Comparison of ENCODE assay signal across 28 cellular contexts in genomic region chr19:48401277-48401676, GRCh38. TPM values are rescaled to one million over a fixed set of nuclear protein-coding genes. Genes with fewer than 3 reads are reported as not detected.
A peak's percentile ranks its signal among the peaks of the same experiment; 100 is the strongest.
DNase-seq lines count a peak whose midpoint lies in the region; ATAC-seq, FAIRE-seq and TF ChIP-seq lines count a peak whose summit lies in the region.
"Had no signal": no experiment of that assay in that cellular context is flagged by ENCODE, and none has a peak within 500 bp of the region (broad histone marks: within the 10 kb centered on the region; RNA-seq: fewer than 3 reads in every experiment).

No MANE protein-coding gene starts in this region.

- ATAC-seq in natural killer cell treated with Interleukin-12 subunit alpha and Interleukin-12 subunit beta and Interleukin-15 and Interleukin-18, amount 100 ng/mL, for 72 hours: no peak
- ATAC-seq: HepG2; Right ventricle myocardium inferior; sciatic nerve; stimulated activated naive CD8-positive, alpha-beta T cell treated with anti-CD3 and anti-CD28 coated beads, Interleukin-15, amount 100 ng/mL, for 72 hours had no signal

- H2AK5ac ChIP-seq in H1 (ENCODE audit: low read depth, low read length): peak overlapping the region; percentile 43

- no peak overlapping the region for H2BK15ac ChIP-seq in H1 (ENCODE audit: low read length)

- H3K79me1 ChIP-seq in H1 (ENCODE audit: low read depth, low read length): no peaks in the 10 kb centered on the region; the same call in none of the 2 replicates

- intact Hi-C loops in CD4-positive, alpha-beta memory T cell (cut with micrococcal nuclease): no loop called here
- intact Hi-C loops in activated T-helper 1 cell treated with anti-CD3 and anti-CD28 coated beads, Interleukin-12 subunit alpha, Interleukin-12 subunit beta, Interleukin-2, Interleukin-4 antibody, amounts not matched to agents 30 ng/mL and 10 ng/mL and 1 ng/mL, durations not matched to agents 14 hours and 24 hours and 36 hours (cut with micrococcal nuclease): no loop called here

- peak overlapping the region; percentile 62 for H3K4ac ChIP-seq in H1 (replicated peaks; ENCODE audit: insufficient read length, low read depth, low read length)

- H3K4me3 ChIP-seq in CD4-positive, alpha-beta memory T cell (ENCODE audit: low read length in 2 of 2): no peak overlapping the region
- H3K4me3 ChIP-seq in HEK293 (ENCODE audit: low read depth, low read length) (no peak overlapping the region), H1 (ENCODE audit: extremely low read depth in 1 of 4, insufficient read depth in 2 of 4, low read depth in 3 of 4, low read length in 4 of 4) (peak overlapping the region in 1 of 4 experiments; percentile 32; a peak in 1 of 8 replicates)
- H3K4me3 ChIP-seq: left ventricle myocardium inferior, neural progenitor cell, thyroid gland had no signal

- H3K4me1 Mint-ChIP-seq in CD4-positive, alpha-beta memory T cell: peaks cover 18 to 42% (median 27%) of the 10 kb centered on the region in 4 donors
- H3K4me1 Mint-ChIP-seq in natural killer cell treated with Interleukin-12 subunit alpha and Interleukin-12 subunit beta and Interleukin-15 and Interleukin-18, amount 100 ng/mL, for 72 hours (ENCODE audit: low read depth in 2 of 2): peaks cover 44 to 58% of the 10 kb centered on the region in 2 donors
- peaks cover 31% of the 10 kb centered on the region for H3K4me1 Mint-ChIP-seq in activated T-helper 1 cell treated with anti-CD3 and anti-CD28 coated beads, Interleukin-12 subunit alpha, Interleukin-12 subunit beta, Interleukin-2, Interleukin-4 antibody, amounts not matched to agents 30 ng/mL and 10 ng/mL and 1 ng/mL, durations not matched to agents 14 hours and 24 hours and 36 hours (ENCODE audit: low read depth)

- H3K4me2 ChIP-seq in H1 (ENCODE audit: insufficient read depth in 1 of 2, low read depth in 2 of 2, low read length in 2 of 2): peak overlapping the region; percentile 76 to 100; a peak in 3 of 4 replicates
- H3K4me2 ChIP-seq: neural progenitor cell had no signal

- TF ChIP-seq RAD21 in H1 (IDR thresholded peaks at IDR 0.05 in 1 of 2, conservative IDR thresholded peaks at IDR 0.05 in 1 of 2; ENCODE audit: low read depth in 2 of 2, low read length in 2 of 2): no peak

- H4K5ac ChIP-seq in H1 (ENCODE audit: insufficient read length, low read depth, low read length): peak overlapping the region; percentile 47

- peak overlapping the region in 5 of 7 donors; percentile 2 to 96 (median 38) for H3K27ac Mint-ChIP-seq in CD4-positive, alpha-beta memory T cell
- H3K27ac Mint-ChIP-seq in natural killer cell treated with Interleukin-12 subunit alpha and Interleukin-12 subunit beta and Interleukin-15 and Interleukin-18, amount 100 ng/mL, for 72 hours: peak overlapping the region; percentile 28 to 47
- no peak overlapping the region for H3K27ac Mint-ChIP-seq in activated T-helper 1 cell treated with anti-CD3 and anti-CD28 coated beads, Interleukin-12 subunit alpha, Interleukin-12 subunit beta, Interleukin-2, Interleukin-4 antibody, amounts not matched to agents 30 ng/mL and 10 ng/mL and 1 ng/mL, durations not matched to agents 14 hours and 24 hours and 36 hours
- H3K27ac Mint-ChIP-seq: activated naive CD8-positive, alpha-beta T cell treated with anti-CD3 and anti-CD28 coated beads, Interleukin-2, amount 10 ng/mL, durations not matched to agents 7 days and 5 days; stimulated activated naive CD8-positive, alpha-beta T cell treated with anti-CD3 and anti-CD28 coated beads, Interleukin-15, amount 100 ng/mL, for 72 hours had no signal

- no peak for TF ChIP-seq EP300 in H1 (IDR thresholded peaks at IDR 0.05; ENCODE audit: borderline replicate concordance in 1 of 2, low read depth in 2 of 2, low read length in 2 of 2)

- peak overlapping the region; percentile 93 for H4K91ac ChIP-seq in H1 (replicated peaks; ENCODE audit: insufficient read length, low read length)

- H3K36me3 Mint-ChIP-seq in CD4-positive, alpha-beta memory T cell: peaks cover 0 to 1% of the 10 kb centered on the region in 2 donors
- H3K36me3 Mint-ChIP-seq in natural killer cell treated with Interleukin-12 subunit alpha and Interleukin-12 subunit beta and Interleukin-15 and Interleukin-18, amount 100 ng/mL, for 72 hours: no peaks in the 10 kb centered on the region
- H3K36me3 Mint-ChIP-seq in activated T-helper 1 cell treated with anti-CD3 and anti-CD28 coated beads, Interleukin-12 subunit alpha, Interleukin-12 subunit beta, Interleukin-2, Interleukin-4 antibody, amounts not matched to agents 30 ng/mL and 10 ng/mL and 1 ng/mL, durations not matched to agents 14 hours and 24 hours and 36 hours (ENCODE audit: low read depth): peaks cover 7% of the 10 kb centered on the region

- FAIRE-seq in H1 (lab: Jason Lieb, UNC): no peak
- FAIRE-seq: HepG2 had no signal

- H2AFZ ChIP-seq in H1 (ENCODE audit: low read length): no peak overlapping the region
- H2AFZ ChIP-seq: GM23248, neural progenitor cell had no signal

- H3K27me3 ChIP-seq in CD4-positive, alpha-beta memory T cell (ENCODE audit: insufficient read depth, low read length): peaks cover 4% of the 10 kb centered on the region
- peaks cover 0 to 17% (median 13%) of the 10 kb centered on the region in 4 experiments; a peak in 5 of 7 replicates for H3K27me3 ChIP-seq in H1 (replicated peaks in 1 of 4; ENCODE audit: control insufficient read depth in 3 of 4, extremely low read depth in 1 of 4, insufficient read depth in 3 of 4, low read length in 3 of 4)

- H3K9ac ChIP-seq in H1 (replicated peaks in 1 of 4; ENCODE audit: extremely low read depth in 1 of 4, low read depth in 3 of 4, low read length in 3 of 4): peak overlapping the region in 2 of 4 experiments; percentile 6 to 18; a peak in 3 of 7 replicates
- H3K9ac ChIP-seq: GM23248, neural progenitor cell had no signal

- H3K14ac ChIP-seq in H1 (ENCODE audit: insufficient read length): no peak overlapping the region

- H4K20me1 ChIP-seq in H1 (replicated peaks in 1 of 2; ENCODE audit: control insufficient read depth in 1 of 2, insufficient read depth in 2 of 2, low read length in 2 of 2): no peaks in the 10 kb centered on the region

- H3K27ac ChIP-seq in CD4-positive, alpha-beta memory T cell (ENCODE audit: low read depth, low read length): no peak overlapping the region
- H3K27ac ChIP-seq in HEK293 (ENCODE audit: extremely low read depth, low read depth, low read length) (no peak overlapping the region), H1 (ENCODE audit: low read depth, low read length) (peak overlapping the region; percentile 74)
- H3K27ac ChIP-seq: epithelial cell of prostate, GM23248, left ventricle myocardium inferior, neural progenitor cell, thyroid gland had no signal

- CTCF ChIA-PET in CD4-positive, alpha-beta memory T cell (lab: Charles Lee; ENCODE audit: partially characterized antibody): interaction anchor here (4.9 kb wide), 1 partner anchor 10 kb away, joined by 28 read pairs; the partner anchor contains the start of gene KDELR1
- CTCF ChIA-PET in HEK293 (lab: Yijun Ruan, JAX) (interaction anchor here (0.7 to 7.0 kb wide), 3 partner anchors 11 to 183 kb away, joined by 3 to 69 read pairs (median 3); partner anchors contain the start of gene KDELR1), H1 (lab: Charles Lee; ENCODE audit: partially characterized antibody) (interaction anchor here (1.0 to 2.6 kb wide), 8 partner anchors 11 to 108 kb away, joined by 3 to 11 read pairs (median 4); partner anchors contain the start of genes SYNGR4 and TMEM143)

- no peak overlapping the region for H3K23ac ChIP-seq in H1 (ENCODE audit: insufficient read length)

- WGBS in H1 (ENCODE audit: extremely low coverage in 1 of 2, insufficient coverage in 1 of 2, insufficient read length in 1 of 2, insufficient replicate concordance in 2 of 2, low coverage in 1 of 2, low lambda C conversion rate in 2 of 2, missing lambda C conversion rate in 1 of 2), 2 experiments: 71% methylated on average over 5 of the region's 5 CpGs; no CpG with 5 or more reads in 1 of the 2 experiments

- peak overlapping the region; percentile 93 for H2BK12ac ChIP-seq in H1 (ENCODE audit: low read depth, low read length)

- H3K4me3 Mint-ChIP-seq in CD4-positive, alpha-beta memory T cell: peak overlapping the region in 1 of 8 donors; percentile 32
- no peak overlapping the region for H3K4me3 Mint-ChIP-seq in natural killer cell treated with Interleukin-12 subunit alpha and Interleukin-12 subunit beta and Interleukin-15 and Interleukin-18, amount 100 ng/mL, for 72 hours
- no peak overlapping the region for H3K4me3 Mint-ChIP-seq in activated T-helper 1 cell treated with anti-CD3 and anti-CD28 coated beads, Interleukin-12 subunit alpha, Interleukin-12 subunit beta, Interleukin-2, Interleukin-4 antibody, amounts not matched to agents 30 ng/mL and 10 ng/mL and 1 ng/mL, durations not matched to agents 14 hours and 24 hours and 36 hours
- H3K4me3 Mint-ChIP-seq: activated naive CD8-positive, alpha-beta T cell treated with anti-CD3 and anti-CD28 coated beads, Interleukin-2, amount 10 ng/mL, durations not matched to agents 7 days and 5 days; neural progenitor cell; stimulated activated naive CD8-positive, alpha-beta T cell treated with anti-CD3 and anti-CD28 coated beads, Interleukin-15, amount 100 ng/mL, for 72 hours had no signal

- POLR2A ChIA-PET in CD4-positive, alpha-beta memory T cell (lab: Charles Lee; ENCODE audit: partially characterized antibody): no interaction called here
- POLR2A ChIA-PET in HEK293 (lab: Yijun Ruan, JAX): interaction anchor here (0.7 to 1.9 kb wide), 4 partner anchors 10 to 38 kb away, joined by 3 to 10 read pairs (median 5); partner anchors contain the start of genes KDELR1, SYNGR4 and TMEM143
- POLR2A ChIA-PET in H1 (lab: Charles Lee; ENCODE audit: partially characterized antibody): interaction anchor here (0.6 to 5.4 kb wide), 16 partner anchors 9 to 214 kb away, joined by 3 to 57 read pairs (median 8); partner anchors contain the start of genes FAM83E, GRWD1, KDELR1 and SYNGR4

- peaks cover 20% of the 10 kb centered on the region for H3K23me2 ChIP-seq in H1 (ENCODE audit: low read depth, low read length)

- H3K79me2 ChIP-seq in H1 (ENCODE audit: control insufficient read depth in 1 of 2, insufficient read depth in 2 of 2, low read length in 2 of 2): no peaks in the 10 kb centered on the region

- no peak overlapping the region for H4K8ac ChIP-seq in H1 (ENCODE audit: extremely low read depth, insufficient read depth, low read length)

- H3K27me3 Mint-ChIP-seq in CD4-positive, alpha-beta memory T cell: peaks cover 5 to 6% of the 10 kb centered on the region in 2 donors
- H3K27me3 Mint-ChIP-seq in natural killer cell treated with Interleukin-12 subunit alpha and Interleukin-12 subunit beta and Interleukin-15 and Interleukin-18, amount 100 ng/mL, for 72 hours: peaks cover 15 to 17% of the 10 kb centered on the region in 2 donors
- H3K27me3 Mint-ChIP-seq in activated T-helper 1 cell treated with anti-CD3 and anti-CD28 coated beads, Interleukin-12 subunit alpha, Interleukin-12 subunit beta, Interleukin-2, Interleukin-4 antibody, amounts not matched to agents 30 ng/mL and 10 ng/mL and 1 ng/mL, durations not matched to agents 14 hours and 24 hours and 36 hours (ENCODE audit: insufficient read depth): peaks cover 20% of the 10 kb centered on the region

- H3K4me1 ChIP-seq in CD4-positive, alpha-beta memory T cell (ENCODE audit: insufficient read depth, low read length): peaks cover 18% of the 10 kb centered on the region
- H3K4me1 ChIP-seq in HEK293 (ENCODE audit: control insufficient read depth, insufficient read depth, low read length) (0 out of 2 replicates have a peak, but pooled peaks cover 2% of the 10 kb centered on the region), H1 (replicated peaks in 1 of 4; ENCODE audit: control insufficient read depth in 3 of 4, insufficient read depth in 4 of 4, low read length in 3 of 4) (peaks cover 8 to 27% (median 19%) of the 10 kb centered on the region in 4 experiments)
- H3K4me1 ChIP-seq: thyroid gland had no signal

- H3K18ac ChIP-seq in H1 (ENCODE audit: extremely low read depth, low read length): peak overlapping the region; percentile 71; the same call in 1 of the 2 replicates

- H2BK5ac ChIP-seq in H1 (ENCODE audit: low read depth, low read length): peak overlapping the region; percentile 94

- peaks cover 0 to 2% (median 0%) of the 10 kb centered on the region in 8 donors for H3K9me3 Mint-ChIP-seq in CD4-positive, alpha-beta memory T cell
- peaks cover 4% of the 10 kb centered on the region for H3K9me3 Mint-ChIP-seq in natural killer cell treated with Interleukin-12 subunit alpha and Interleukin-12 subunit beta and Interleukin-15 and Interleukin-18, amount 100 ng/mL, for 72 hours
- H3K9me3 Mint-ChIP-seq in activated T-helper 1 cell treated with anti-CD3 and anti-CD28 coated beads, Interleukin-12 subunit alpha, Interleukin-12 subunit beta, Interleukin-2, Interleukin-4 antibody, amounts not matched to agents 30 ng/mL and 10 ng/mL and 1 ng/mL, durations not matched to agents 14 hours and 24 hours and 36 hours: no peaks in the 10 kb centered on the region
- H3K9me3 Mint-ChIP-seq: activated naive CD8-positive, alpha-beta T cell treated with anti-CD3 and anti-CD28 coated beads, Interleukin-2, amount 10 ng/mL, durations not matched to agents 7 days and 5 days had no signal

- H2BK20ac ChIP-seq in H1 (ENCODE audit: low read length): peak overlapping the region; percentile 91; the same call in 1 of the 2 replicates

- TF ChIP-seq CTCF in HEK293 (tag by site-specific recombination; IDR thresholded peaks at IDR 0.05) (no peak), H1 (IDR thresholded peaks at IDR 0.05; ENCODE audit: control extremely low read depth in 1 of 3, insufficient read depth in 1 of 3, low read depth in 1 of 3, low read length in 3 of 3) (no peak)

- H3K36me3 ChIP-seq in CD4-positive, alpha-beta memory T cell (ENCODE audit: insufficient read depth, low read length): no peaks in the 10 kb centered on the region
- H3K36me3 ChIP-seq in HEK293 (ENCODE audit: control insufficient read depth in 2 of 2, insufficient read depth in 1 of 2, low read length in 2 of 2) (no peaks in the 10 kb centered on the region), H1 (ENCODE audit: control insufficient read depth in 2 of 4, insufficient read depth in 4 of 4, low read length in 3 of 4) (no peaks in the 10 kb centered on the region)
- H3K36me3 ChIP-seq: left ventricle myocardium inferior, neural progenitor cell, thyroid gland had no signal

- TF ChIP-seq POLR2A in H1 (IDR thresholded peaks at IDR 0.05; ENCODE audit: control extremely low read depth in 1 of 2, low read depth in 2 of 2, low read length in 2 of 2): peak; percentile 24 to 34; a peak in 2 of 3 replicates

- no peak for DNase-seq in CD4-positive, alpha-beta memory T cell
- DNase-seq in H1 (ENCODE audit: low read depth in 1 of 2, low spot score in 2 of 2): peak in 1 of 2 experiments; percentile 53
- no peak for DNase-seq in natural killer cell treated with Interleukin-12 subunit alpha and Interleukin-12 subunit beta and Interleukin-15 and Interleukin-18, amount 100 ng/mL, for 72 hours (ENCODE audit: low spot score)
- no peak for DNase-seq in activated CD4-positive, alpha-beta T cell treated with anti-CD3 and anti-CD28 coated beads, Interleukin-2, amount 50 U/mL, for 4 hours
- DNase-seq in stimulated activated CD8-positive, alpha-beta memory T cell treated with anti-CD3 and anti-CD28 coated beads, Interleukin-4, amount 100 ng/mL, for 48 hours: no peak
- no peak for DNase-seq in activated T-helper 1 cell treated with anti-CD3 and anti-CD28 coated beads, Interleukin-12 subunit alpha, Interleukin-12 subunit beta, Interleukin-2, Interleukin-4 antibody, amounts not matched to agents 30 ng/mL and 10 ng/mL and 1 ng/mL, durations not matched to agents 14 hours and 24 hours and 36 hours (ENCODE audit: low spot score)
- DNase-seq: activated CD4-positive, alpha-beta T cell treated with anti-CD3 and anti-CD28 coated beads, Interleukin-2, amount 50 U/mL, for 48 hours; activated CD8-positive, alpha-beta memory T cell treated with anti-CD3 and anti-CD28 coated beads, Interleukin-2, amount 50 U/mL, for 4 hours; activated naive CD8-positive, alpha-beta T cell treated with anti-CD3 and anti-CD28 coated beads, Interleukin-2, amount 10 ng/mL, durations not matched to agents 7 days and 5 days; cerebellar nuclear complex; DMS79; GM23248; head of caudate nucleus; Kasumi-1; left ventricle myocardium inferior; NCI-H1092; OCI-M1; stimulated activated naive CD8-positive, alpha-beta T cell treated with anti-CD3 and anti-CD28 coated beads, Interleukin-15, amount 100 ng/mL, for 72 hours; T1000; thyroid gland had no signal

- H2BK120ac ChIP-seq in H1 (replicated peaks; ENCODE audit: low read depth, low read length): peak overlapping the region; percentile 81

- H3K56ac ChIP-seq in H1 (replicated peaks; ENCODE audit: insufficient read length, low read depth, low read length): no peak overlapping the region

- no peaks in the 10 kb centered on the region for H3K9me3 ChIP-seq in CD4-positive, alpha-beta memory T cell (ENCODE audit: control insufficient read depth in 1 of 2, low read length in 2 of 2)
- H3K9me3 ChIP-seq in HEK293 (ENCODE audit: control insufficient read depth, insufficient read depth, low read depth, low read length) (no peaks in the 10 kb centered on the region), H1 (ENCODE audit: insufficient read depth in 2 of 2, low read depth in 1 of 2, low read length in 1 of 2) (no peaks in the 10 kb centered on the region)
- H3K9me3 ChIP-seq: left ventricle myocardium inferior, thyroid gland had no signal

RNA-seq across cellular contexts. Expression of gene GRIN2D, which starts 7.8 kb away (rescaled TPM):
- total RNA-seq in CD4-positive, alpha-beta memory T cell: under 1 TPM; 0.14 to 0.17 TPM
- polyA plus RNA-seq in CD4-positive, alpha-beta memory T cell: not detected
- total RNA-seq in H1 (2021; fragmentation: NEBNext Ultra II Directional; extraction: Animal tissue kit (Norgen Biotek cat#: 25700)): 11.0 and 12.4 TPM in 2 replicates
- 2.2 and 4.9 TPM in 2 replicates for polyA plus RNA-seq in H1 (2011; rRNA removed)
- 1.6 TPM for polyA plus RNA-seq in H1 (2011; cell fraction: cytosol; rRNA removed)
- polyA plus RNA-seq in H1 (2011; cell fraction: nucleus; rRNA removed): 6.1 TPM
- 3.6 to 9.3 TPM (median 7.1 TPM) in 4 replicates for polyA plus RNA-seq in H1 (2012, experiment 1 of 2)
- polyA plus RNA-seq in H1 (2012, experiment 2 of 2): 4.5 TPM
- 37.6 TPM for polyA plus RNA-seq in H1 (2013, experiment 1 of 2)
- 33.0 TPM for polyA plus RNA-seq in H1 (2013, experiment 2 of 2)
- 2.1 and 2.7 TPM in 2 replicates for polyA minus RNA-seq in H1 (2011; rRNA and poly(A)+ RNA removed)
- polyA minus RNA-seq in H1 (2011; cell fraction: cytosol; rRNA and poly(A)+ RNA removed): 8.6 TPM
- 4.9 TPM for polyA minus RNA-seq in H1 (2011; cell fraction: nucleus; rRNA and poly(A)+ RNA removed)
- total RNA-seq in natural killer cell treated with Interleukin-12 subunit alpha and Interleukin-12 subunit beta and Interleukin-15 and Interleukin-18, amount 100 ng/mL, for 72 hours: under 1 TPM; 0.14 to 0.42 TPM
- total RNA-seq in activated T-helper 1 cell treated with anti-CD3 and anti-CD28 coated beads, Interleukin-12 subunit alpha, Interleukin-12 subunit beta, Interleukin-2, Interleukin-4 antibody, amounts not matched to agents 30 ng/mL and 10 ng/mL and 1 ng/mL, durations not matched to agents 14 hours and 24 hours and 36 hours: 0.16 and 0.17 TPM in 2 replicates

RNA-seq across cellular contexts. Expression of gene KDELR1, which starts 9.9 kb away (rescaled TPM):
- 10 to 100 TPM; 58.8 to 63.2 TPM for total RNA-seq in CD4-positive, alpha-beta memory T cell
- 10 to 100 TPM; 17.7 to 28.8 TPM for polyA plus RNA-seq in CD4-positive, alpha-beta memory T cell
- 224 and 225 TPM in 2 replicates for total RNA-seq in H1 (2021; fragmentation: NEBNext Ultra II Directional; extraction: Animal tissue kit (Norgen Biotek cat#: 25700))
- polyA plus RNA-seq in H1 (2011; rRNA removed): 231 and 249 TPM in 2 replicates
- 107 TPM for polyA plus RNA-seq in H1 (2011; cell fraction: cytosol; rRNA removed)
- polyA plus RNA-seq in H1 (2011; cell fraction: nucleus; rRNA removed): 178 TPM
- polyA plus RNA-seq in H1 (2012, experiment 1 of 2): 154 to 271 TPM (median 239 TPM) in 4 replicates
- polyA plus RNA-seq in H1 (2012, experiment 2 of 2): 352 TPM
- polyA plus RNA-seq in H1 (2013, experiment 1 of 2): 604 TPM
- polyA plus RNA-seq in H1 (2013, experiment 2 of 2): 663 TPM
- polyA minus RNA-seq in H1 (2011; rRNA and poly(A)+ RNA removed): 147 and 178 TPM in 2 replicates
- 102 TPM for polyA minus RNA-seq in H1 (2011; cell fraction: cytosol; rRNA and poly(A)+ RNA removed)
- polyA minus RNA-seq in H1 (2011; cell fraction: nucleus; rRNA and poly(A)+ RNA removed): 58.9 TPM
- total RNA-seq in natural killer cell treated with Interleukin-12 subunit alpha and Interleukin-12 subunit beta and Interleukin-15 and Interleukin-18, amount 100 ng/mL, for 72 hours: 10 to 100 TPM; 64.4 to 80.9 TPM
- 70.9 and 74.2 TPM in 2 replicates for total RNA-seq in activated T-helper 1 cell treated with anti-CD3 and anti-CD28 coated beads, Interleukin-12 subunit alpha, Interleukin-12 subunit beta, Interleukin-2, Interleukin-4 antibody, amounts not matched to agents 30 ng/mL and 10 ng/mL and 1 ng/mL, durations not matched to agents 14 hours and 24 hours and 36 hours

RNA-seq across cellular contexts. Expression of gene SYNGR4, which starts 37.1 kb away (rescaled TPM):
- not detected for total RNA-seq in CD4-positive, alpha-beta memory T cell
- polyA plus RNA-seq in CD4-positive, alpha-beta memory T cell: not detected
- 1.1 TPM in 1 of 2 replicates, not detected in the other for total RNA-seq in H1 (2021; fragmentation: NEBNext Ultra II Directional; extraction: Animal tissue kit (Norgen Biotek cat#: 25700))
- polyA plus RNA-seq in H1 (2011; rRNA removed): 0.27 and 0.41 TPM in 2 replicates
- 0.18 TPM for polyA plus RNA-seq in H1 (2011; cell fraction: cytosol; rRNA removed)
- 0.46 TPM for polyA plus RNA-seq in H1 (2011; cell fraction: nucleus; rRNA removed)
- polyA plus RNA-seq in H1 (2012, experiment 1 of 2): 0.23 TPM in 1 of 4 replicates, not detected in the others
- polyA plus RNA-seq in H1 (2012, experiment 2 of 2): 0.54 TPM
- polyA plus RNA-seq in H1 (2013, experiment 1 of 2): 0.28 TPM
- polyA plus RNA-seq in H1 (2013, experiment 2 of 2): 0.26 TPM
- polyA minus RNA-seq in H1 (2011; rRNA and poly(A)+ RNA removed): not detected in 2 replicates
- polyA minus RNA-seq in H1 (2011; cell fraction: cytosol; rRNA and poly(A)+ RNA removed): not detected
- not detected for polyA minus RNA-seq in H1 (2011; cell fraction: nucleus; rRNA and poly(A)+ RNA removed)
- total RNA-seq in natural killer cell treated with Interleukin-12 subunit alpha and Interleukin-12 subunit beta and Interleukin-15 and Interleukin-18, amount 100 ng/mL, for 72 hours: under 1 TPM in 1 of 2 donors, not detected in 1; 0.45 TPM
- 0.61 TPM in 1 of 2 replicates, not detected in the other for total RNA-seq in activated T-helper 1 cell treated with anti-CD3 and anti-CD28 coated beads, Interleukin-12 subunit alpha, Interleukin-12 subunit beta, Interleukin-2, Interleukin-4 antibody, amounts not matched to agents 30 ng/mL and 10 ng/mL and 1 ng/mL, durations not matched to agents 14 hours and 24 hours and 36 hours
- total RNA-seq: GM23248, HepG2, left ventricle myocardium inferior, mononuclear cell, posterior vena cava, Right ventricle myocardium inferior, sciatic nerve, thyroid gland had no signal
- polyA plus RNA-seq: GM23248, HepG2 had no signal

RNA-seq across cellular contexts. Expression of gene TMEM143, which starts 37.5 kb away (rescaled TPM):
- total RNA-seq in CD4-positive, alpha-beta memory T cell: 10 to 100 TPM; 27.6 to 31.8 TPM
- 1 to 10 TPM; 3.8 to 8.2 TPM for polyA plus RNA-seq in CD4-positive, alpha-beta memory T cell
- total RNA-seq in H1 (2021; fragmentation: NEBNext Ultra II Directional; extraction: Animal tissue kit (Norgen Biotek cat#: 25700)): 14.2 and 14.7 TPM in 2 replicates
- 19.1 and 26.7 TPM in 2 replicates for polyA plus RNA-seq in H1 (2011; rRNA removed)
- polyA plus RNA-seq in H1 (2011; cell fraction: cytosol; rRNA removed): 17.1 TPM
- 47.8 TPM for polyA plus RNA-seq in H1 (2011; cell fraction: nucleus; rRNA removed)
- 9.5 to 18.4 TPM (median 14.8 TPM) in 4 replicates for polyA plus RNA-seq in H1 (2012, experiment 1 of 2)
- 13.1 TPM for polyA plus RNA-seq in H1 (2012, experiment 2 of 2)
- polyA plus RNA-seq in H1 (2013, experiment 1 of 2): 12.7 TPM
- polyA plus RNA-seq in H1 (2013, experiment 2 of 2): 11.9 TPM
- 10.4 and 15.6 TPM in 2 replicates for polyA minus RNA-seq in H1 (2011; rRNA and poly(A)+ RNA removed)
- 22.6 TPM for polyA minus RNA-seq in H1 (2011; cell fraction: cytosol; rRNA and poly(A)+ RNA removed)
- polyA minus RNA-seq in H1 (2011; cell fraction: nucleus; rRNA and poly(A)+ RNA removed): 14.9 TPM
- 10 to 100 TPM in 1 of 2 donors, 1 to 10 TPM in 1; 6.9 to 25.5 TPM for total RNA-seq in natural killer cell treated with Interleukin-12 subunit alpha and Interleukin-12 subunit beta and Interleukin-15 and Interleukin-18, amount 100 ng/mL, for 72 hours
- 7.7 and 14.9 TPM in 2 replicates for total RNA-seq in activated T-helper 1 cell treated with anti-CD3 and anti-CD28 coated beads, Interleukin-12 subunit alpha, Interleukin-12 subunit beta, Interleukin-2, Interleukin-4 antibody, amounts not matched to agents 30 ng/mL and 10 ng/mL and 1 ng/mL, durations not matched to agents 14 hours and 24 hours and 36 hours

RNA-seq across cellular contexts. Expression of gene GRWD1, which starts 44.5 kb away (rescaled TPM):
- 10 to 100 TPM; 36.2 to 39.0 TPM for total RNA-seq in CD4-positive, alpha-beta memory T cell
- 10 to 100 TPM; 44.4 to 52.8 TPM for polyA plus RNA-seq in CD4-positive, alpha-beta memory T cell
- total RNA-seq in H1 (2021; fragmentation: NEBNext Ultra II Directional; extraction: Animal tissue kit (Norgen Biotek cat#: 25700)): 61.9 and 64.9 TPM in 2 replicates
- 36.9 and 46.4 TPM in 2 replicates for polyA plus RNA-seq in H1 (2011; rRNA removed)
- polyA plus RNA-seq in H1 (2011; cell fraction: cytosol; rRNA removed): 44.2 TPM
- 30.1 TPM for polyA plus RNA-seq in H1 (2011; cell fraction: nucleus; rRNA removed)
- 25.4 to 44.2 TPM (median 41.0 TPM) in 4 replicates for polyA plus RNA-seq in H1 (2012, experiment 1 of 2)
- 36.9 TPM for polyA plus RNA-seq in H1 (2012, experiment 2 of 2)
- polyA plus RNA-seq in H1 (2013, experiment 1 of 2): 18.6 TPM
- polyA plus RNA-seq in H1 (2013, experiment 2 of 2): 17.3 TPM
- polyA minus RNA-seq in H1 (2011; rRNA and poly(A)+ RNA removed): 11.5 and 19.1 TPM in 2 replicates
- polyA minus RNA-seq in H1 (2011; cell fraction: cytosol; rRNA and poly(A)+ RNA removed): 24.4 TPM
- polyA minus RNA-seq in H1 (2011; cell fraction: nucleus; rRNA and poly(A)+ RNA removed): 18.2 TPM
- 100 to 1,000 TPM in 1 of 2 donors, 10 to 100 TPM in 1; 60.6 to 104 TPM for total RNA-seq in natural killer cell treated with Interleukin-12 subunit alpha and Interleukin-12 subunit beta and Interleukin-15 and Interleukin-18, amount 100 ng/mL, for 72 hours
- total RNA-seq in activated T-helper 1 cell treated with anti-CD3 and anti-CD28 coated beads, Interleukin-12 subunit alpha, Interleukin-12 subunit beta, Interleukin-2, Interleukin-4 antibody, amounts not matched to agents 30 ng/mL and 10 ng/mL and 1 ng/mL, durations not matched to agents 14 hours and 24 hours and 36 hours: 96.0 and 100 TPM in 2 replicates
